28 cellular contexts compared by ENCODE assay signal in genomic region chr18:23701544-23702064, GRCh38. TPM values are rescaled to one million over a fixed set of nuclear protein-coding genes. Genes with fewer than 3 reads are reported as not detected.
"Had no signal": no experiment of that assay in that cellular context is flagged by ENCODE, and none has a peak within 500 bp of the region (broad histone marks: within the 10 kb centered on the region; RNA-seq: fewer than 3 reads in every experiment).

No MANE protein-coding gene starts in this region.

- H3K9me3 ChIP-seq: ascending aorta had no signal

- H3K27me3 ChIP-seq: ascending aorta had no signal

- ATAC-seq: activated CD4-positive, alpha-beta T cell treated with anti-CD3 and anti-CD28 coated beads for 36 hours; activated CD8-positive, alpha-beta memory T cell treated with anti-CD3 and anti-CD28 coated beads, Interleukin-2, amount 10 ng/mL, durations not matched to agents 7 days and 5 days; activated CD8-positive, alpha-beta T cell treated with anti-CD3 and anti-CD28 coated beads for 36 hours; activated naive CD4-positive, alpha-beta T cell treated with anti-CD3 and anti-CD28 coated beads, Interleukin-2, amount 50 U/mL, for 72 hours had no signal

- FAIRE-seq: bronchial epithelial cell, frontal cortex had no signal

- H3K36me3 ChIP-seq: ascending aorta had no signal

- DNase-seq: activated CD4-positive, alpha-beta T cell treated with anti-CD3 and anti-CD28 coated beads for 36 hours; activated CD4-positive, alpha-beta T cell treated with anti-CD3 and anti-CD28 coated beads, Interleukin-2, amount 10 ng/mL, durations not matched to agents 24 days and 14 days; activated CD4-positive, alpha-beta T cell treated with anti-CD3 and anti-CD28 coated beads, Interleukin-2, amount 50 U/mL, for 48 hours; activated CD4-positive, CD25-positive, alpha-beta regulatory T cell; activated CD4-positive, CD25-positive, alpha-beta regulatory T cell treated with anti-CD3 and anti-CD28 coated beads, Interleukin-2, amount 50 U/mL, for 72 hours; activated CD8-positive, alpha-beta memory T cell treated with anti-CD3 and anti-CD28 coated beads, Interleukin-2, amount 10 ng/mL, durations not matched to agents 7 days and 5 days; activated CD8-positive, alpha-beta memory T cell treated with anti-CD3 and anti-CD28 coated beads, Interleukin-2, amount 50 U/mL, for 4 hours; activated CD8-positive, alpha-beta T cell treated with anti-CD3 and anti-CD28 coated beads for 36 hours; activated effector memory CD4-positive, alpha-beta T cell treated with anti-CD3 and anti-CD28 coated beads, Interleukin-2, amount 50 U/mL, for 16 hours; activated naive CD4-positive, alpha-beta T cell treated with anti-CD3 and anti-CD28 coated beads, Interleukin-2, amount 10 ng/mL, durations not matched to agents 7 days and 5 days; activated naive CD8-positive, alpha-beta T cell treated with anti-CD3 and anti-CD28 coated beads, Interleukin-2, amount 10 ng/mL, durations not matched to agents 7 days and 5 days; activated T-cell treated with anti-CD3 and anti-CD28 coated beads, Interleukin-2, amount 50 U/mL, for 1 hour; activated T-cell treated with anti-CD3 and anti-CD28 coated beads, Interleukin-2, amount 50 U/mL, for 48 hours; dorsolateral prefrontal cortex; effector memory CD4-positive, alpha-beta T cell; endodermal cell; foreskin fibroblast; head of caudate nucleus; hippocampal formation; T-helper 2 cell had no signal

- H3K27ac ChIP-seq: ascending aorta, coronary artery, dorsolateral prefrontal cortex had no signal

- H3K4me3 ChIP-seq: ascending aorta, coronary artery, dorsolateral prefrontal cortex had no signal

- H3K4me1 ChIP-seq: ascending aorta had no signal

RNA-seq across cellular contexts. Expression of gene LAMA3, which starts 12.4 kb away (rescaled TPM):
- total RNA-seq: activated CD4-positive, alpha-beta T cell treated with anti-CD3 and anti-CD28 coated beads, Interleukin-2, amount 10 ng/mL, durations not matched to agents 24 days and 14 days; activated T-helper 1 cell treated with anti-CD3 and anti-CD28 coated beads, Interleukin-12 subunit alpha, Interleukin-12 subunit beta, Interleukin-2, Interleukin-4 antibody, amounts not matched to agents 30 ng/mL and 10 ng/mL and 1 ng/mL, durations not matched to agents 14 hours and 24 hours and 36 hours; activated T-helper 2 cell treated with anti-CD3 and anti-CD28 coated beads, Interferon-gamma antibody, Interleukin-2, Interleukin-4, amounts not matched to agents 10 μg/mL and 5 μg/mL and 100 μg/mL, durations not matched to agents 14 hours and 24 hours and 36 hours had no signal

RNA-seq across cellular contexts. Expression of gene ANKRD29, which starts 38.9 kb away (rescaled TPM):
- total RNA-seq: activated CD4-positive, alpha-beta T cell treated with anti-CD3 and anti-CD28 coated beads, Interleukin-2, amount 10 ng/mL, durations not matched to agents 24 days and 14 days; activated CD8-positive, alpha-beta memory T cell treated with anti-CD3 and anti-CD28 coated beads for 36 hours; activated CD8-positive, alpha-beta memory T cell treated with anti-CD3 and anti-CD28 coated beads, Interleukin-2, amount 10 ng/mL, durations not matched to agents 7 days and 5 days; activated CD8-positive, alpha-beta T cell treated with anti-CD3 and anti-CD28 coated beads for 36 hours; activated naive CD4-positive, alpha-beta T cell treated with anti-CD3 and anti-CD28 coated beads, Interleukin-2, amount 50 U/mL, for 72 hours; activated naive CD8-positive, alpha-beta T cell treated with anti-CD3 and anti-CD28 coated beads, Interleukin-2, amount 10 ng/mL, durations not matched to agents 7 days and 5 days; activated T-helper 1 cell treated with anti-CD3 and anti-CD28 coated beads, Interleukin-12 subunit alpha, Interleukin-12 subunit beta, Interleukin-2, Interleukin-4 antibody, amounts not matched to agents 30 ng/mL and 10 ng/mL and 1 ng/mL, durations not matched to agents 14 hours and 24 hours and 36 hours; activated T-helper 2 cell treated with anti-CD3 and anti-CD28 coated beads, Interferon-gamma antibody, Interleukin-2, Interleukin-4, amounts not matched to agents 10 μg/mL and 5 μg/mL and 100 μg/mL, durations not matched to agents 14 hours and 24 hours and 36 hours had no signal
